1 cellular context compared by ENCODE assay signal in genomic region chr2:151260492-151261239, GRCh38.
A peak's percentile ranks its signal among the peaks of the same experiment; 100 is the strongest.
TF ChIP-seq lines count a peak whose summit lies in the region.

No MANE protein-coding gene starts in this region.

TF ChIP-seq in K562, 482 proteins besides CTCF, POLR2A, EP300 and RAD21 (continued from another document):
- TF ChIP-seq ATF3 (IDR thresholded peaks at IDR 0.05) (0 out of 2 replicates have a peak, but pooled peaks have one; percentile 14), ATF3 (CRISPR knock-in tag; conservative IDR thresholded peaks at IDR 0.05) (no peak), TCF3 (CRISPR knock-in tag; IDR thresholded peaks at IDR 0.05) (peak; percentile 47; the same call in 1 of the 2 replicates), C11orf30 (IDR thresholded peaks at IDR 0.05; ENCODE audit: low read depth) (peak; percentile 39; the same call in 1 of the 2 replicates), ZNF655 (CRISPR knock-in tag; IDR thresholded peaks at IDR 0.05) (no peak), ZNF274 (IDR thresholded peaks at IDR 0.05; ENCODE audit: borderline replicate concordance, low read depth, low read length) (no peak), CEBPG (CRISPR knock-in tag; IDR thresholded peaks at IDR 0.05) (no peak), CEBPG (tag; conservative IDR thresholded peaks at IDR 0.05 in 1 of 2, IDR thresholded peaks at IDR 0.05 in 1 of 2) (0 out of 4 replicates have a peak, but pooled peaks of 1 of the 2 experiments have one; percentile 20), CBFA2T2 (conservative IDR thresholded peaks at IDR 0.05) (peak; percentile 26; the same call in 1 of the 2 replicates), ELF1 (tag; IDR thresholded peaks at IDR 0.05) (peak; percentile 66), FOXM1 (IDR thresholded peaks at IDR 0.05; ENCODE audit: low read depth) (0 out of 2 replicates have a peak, but pooled peaks have one; percentile 15), FOXM1 (CRISPR knock-in tag; IDR thresholded peaks at IDR 0.05; ENCODE audit: low read depth) (no peak), NKRF (IDR thresholded peaks at IDR 0.05; ENCODE audit: borderline replicate concordance) (0 out of 2 replicates have a peak, but pooled peaks have one; percentile 2), ZNF766 (CRISPR knock-in tag; conservative IDR thresholded peaks at IDR 0.05) (peak; percentile 60)
